ENCODE assay signal across 18 cellular contexts in genomic region chr11:83374311-83374710, GRCh38.
"Had no signal": no experiment of that assay in that cellular context is flagged by ENCODE, and none has a peak within 500 bp of the region (broad histone marks: within the 10 kb centered on the region; RNA-seq: fewer than 3 reads in every experiment).

No MANE protein-coding gene starts in this region.

- DNase-seq: cerebellar nuclear complex; cortex of kidney; dorsolateral prefrontal cortex; effector CD4-positive, alpha-beta T cell; gastrocnemius medialis; heart left ventricle; kidney glomerular epithelial cell; left ventricle myocardium superior; lower lobe of right lung; mucosa of descending colon; naive B cell; right cardiac atrium; spleen; stimulated activated naive B cell treated with anti-CD40 and anti-IgM and Interleukin-4, amounts not matched to agents 10 μg/mL and 1 μg/mL and 100 μg/mL, for 72 hours; stimulated activated naive CD8-positive, alpha-beta T cell treated with anti-CD3 and anti-CD28 coated beads, Interleukin-15, amount 100 ng/mL, for 72 hours; thyroid gland; trophoblast cell had no signal

- ATAC-seq: gastrocnemius medialis; heart left ventricle; left ventricle myocardium superior; lower lobe of right lung; mucosa of descending colon; natural killer cell treated with Interleukin-12 subunit alpha and Interleukin-12 subunit beta and Interleukin-15 and Interleukin-18, amount 100 ng/mL, for 72 hours; right cardiac atrium; stimulated activated naive B cell treated with anti-CD40 and anti-IgM and Interleukin-4, amounts not matched to agents 10 μg/mL and 1 μg/mL and 100 μg/mL, for 72 hours; stimulated activated naive CD8-positive, alpha-beta T cell treated with anti-CD3 and anti-CD28 coated beads, Interleukin-15, amount 100 ng/mL, for 72 hours had no signal
